Comparison of ENCODE assay signal across 23 cellular contexts in genomic region chr11:117501499-117501898, GRCh38.
"Had no signal": no experiment of that assay in that cellular context is flagged by ENCODE, and none has a peak within 500 bp of the region (broad histone marks: within the 10 kb centered on the region; RNA-seq: fewer than 3 reads in every experiment).

No MANE protein-coding gene starts in this region.

- H3K27me3 ChIP-seq: breast epithelium, SJCRH30 had no signal

- H3K9me3 ChIP-seq: breast epithelium, SJCRH30, SK-N-SH had no signal

- H3K27ac ChIP-seq: breast epithelium, SJCRH30, VCaP had no signal

- H3K9ac ChIP-seq: SK-N-SH had no signal

- H3K4me1 ChIP-seq: breast epithelium, SJCRH30 had no signal

- H3K4me2 ChIP-seq: SK-N-SH had no signal

- ATAC-seq: activated CD4-positive, alpha-beta T cell treated with anti-CD3 and anti-CD28 coated beads for 36 hours; activated T-cell treated with anti-CD3 and anti-CD28 coated beads, Interleukin-2, amount 50 U/mL, for 72 hours; Panc1 had no signal

- H3K4me3 ChIP-seq: breast epithelium, SJCRH30 had no signal

- H3K36me3 ChIP-seq: breast epithelium, SJCRH30 had no signal

- DNase-seq: activated CD4-positive, alpha-beta memory T cell treated with anti-CD3 and anti-CD28 coated beads, Interleukin-2, amount 10 ng/mL, durations not matched to agents 7 days and 5 days; activated CD4-positive, alpha-beta T cell treated with anti-CD3 and anti-CD28 coated beads for 36 hours; activated CD4-positive, alpha-beta T cell treated with anti-CD3 and anti-CD28 coated beads, Interleukin-2, amount 50 U/mL, for 1 hour; activated gamma-delta T cell treated with Interleukin-2 at 50 U/mL for 16 hours; activated naive CD4-positive, alpha-beta T cell treated with anti-CD3 and anti-CD28 coated beads, Interleukin-2, amount 10 ng/mL, durations not matched to agents 7 days and 5 days; activated naive CD8-positive, alpha-beta T cell treated with anti-CD3 and anti-CD28 coated beads for 36 hours; activated T-cell treated with anti-CD3 and anti-CD28 coated beads for 4 hours; activated T-cell treated with anti-CD3 and anti-CD28 coated beads, Interleukin-2, amount 50 U/mL, for 72 hours; KG1; NCI-H1694; NCI-H2171 treated with DMSO at 0.1 percent for 48 hours; NCI-H226; NCI-H526; NK-92 treated with Interleukin-12 subunit alpha and Interleukin-12 subunit beta, amount 100 ng/mL, for 24 hours; OCI-M1; Right ventricle myocardium superior; RPMI8226; SJCRH30; T-helper 1 cell had no signal
